ENCODE assay signal across 2 cellular contexts in the genomic region with DNA sequence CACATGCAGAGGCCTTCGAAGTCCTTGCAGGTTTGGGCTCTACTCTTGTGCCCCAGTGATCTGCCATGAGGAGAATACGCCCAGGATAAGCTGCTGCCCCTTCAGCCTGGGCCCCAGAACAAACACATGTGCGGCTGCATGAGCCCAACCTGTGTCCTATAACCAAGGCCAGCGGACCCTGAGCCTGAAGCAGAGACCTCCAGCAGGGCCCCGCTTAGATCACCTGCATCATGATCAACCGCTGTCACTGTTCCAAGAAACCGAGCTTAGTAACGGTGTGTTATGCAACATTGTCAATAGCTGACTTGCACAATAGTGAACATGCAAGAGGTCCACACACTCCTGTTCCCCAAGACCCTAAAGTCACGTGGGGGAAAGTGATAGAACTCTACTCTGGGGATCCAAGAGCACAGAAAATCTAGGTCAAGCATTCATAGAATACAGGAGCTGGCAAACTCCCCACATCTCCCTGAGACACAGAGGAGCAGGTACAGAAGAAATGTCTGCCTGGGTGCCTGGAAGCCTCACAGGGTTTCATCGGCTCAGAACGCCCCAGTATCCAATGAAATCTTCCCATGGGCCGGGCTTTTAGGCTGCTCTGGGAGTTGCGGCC.
A peak's percentile ranks its signal among the peaks of the same experiment; 100 is the strongest.
TF ChIP-seq lines count a peak whose summit lies in the region.

No MANE protein-coding gene starts in this region.

TF ChIP-seq in K562, 482 proteins besides CTCF, POLR2A, EP300 and RAD21 (continued from another document):
- TF ChIP-seq, protein P1, sequence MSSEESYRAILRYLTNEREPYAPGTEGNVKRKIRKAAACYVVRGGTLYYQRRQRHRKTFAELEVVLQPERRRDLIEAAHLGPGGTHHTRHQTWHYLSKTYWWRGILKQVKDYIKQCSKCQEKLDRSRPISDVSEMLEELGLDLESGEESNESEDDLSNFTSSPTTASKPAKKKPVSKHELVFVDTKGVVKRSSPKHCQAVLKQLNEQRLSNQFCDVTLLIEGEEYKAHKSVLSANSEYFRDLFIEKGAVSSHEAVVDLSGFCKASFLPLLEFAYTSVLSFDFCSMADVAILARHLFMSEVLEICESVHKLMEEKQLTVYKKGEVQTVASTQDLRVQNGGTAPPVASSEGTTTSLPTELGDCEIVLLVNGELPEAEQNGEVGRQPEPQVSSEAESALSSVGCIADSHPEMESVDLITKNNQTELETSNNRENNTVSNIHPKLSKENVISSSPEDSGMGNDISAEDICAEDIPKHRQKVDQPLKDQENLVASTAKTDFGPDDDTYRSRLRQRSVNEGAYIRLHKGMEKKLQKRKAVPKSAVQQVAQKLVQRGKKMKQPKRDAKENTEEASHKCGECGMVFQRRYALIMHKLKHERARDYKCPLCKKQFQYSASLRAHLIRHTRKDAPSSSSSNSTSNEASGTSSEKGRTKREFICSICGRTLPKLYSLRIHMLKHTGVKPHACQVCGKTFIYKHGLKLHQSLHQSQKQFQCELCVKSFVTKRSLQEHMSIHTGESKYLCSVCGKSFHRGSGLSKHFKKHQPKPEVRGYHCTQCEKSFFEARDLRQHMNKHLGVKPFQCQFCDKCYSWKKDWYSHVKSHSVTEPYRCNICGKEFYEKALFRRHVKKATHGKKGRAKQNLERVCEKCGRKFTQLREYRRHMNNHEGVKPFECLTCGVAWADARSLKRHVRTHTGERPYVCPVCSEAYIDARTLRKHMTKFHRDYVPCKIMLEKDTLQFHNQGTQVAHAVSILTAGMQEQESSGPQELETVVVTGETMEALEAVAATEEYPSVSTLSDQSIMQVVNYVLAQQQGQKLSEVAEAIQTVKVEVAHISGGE (CRISPR knock-in tag; IDR thresholded peaks at IDR 0.05) = peak in 1 of 3 experiments; percentile 91; a peak in 2 of 6 replicates

TF ChIP-seq in liver, 16 proteins besides CTCF, POLR2A, EP300 and RAD21 (continued from another document):
- TF ChIP-seq TAF1 (conservative IDR thresholded peaks at IDR 0.05) = no peak
- TF ChIP-seq, protein P2, sequence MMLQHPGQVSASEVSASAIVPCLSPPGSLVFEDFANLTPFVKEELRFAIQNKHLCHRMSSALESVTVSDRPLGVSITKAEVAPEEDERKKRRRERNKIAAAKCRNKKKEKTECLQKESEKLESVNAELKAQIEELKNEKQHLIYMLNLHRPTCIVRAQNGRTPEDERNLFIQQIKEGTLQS (IDR thresholded peaks at IDR 0.05) = peak; percentile 83
